In the genomic region with DNA sequence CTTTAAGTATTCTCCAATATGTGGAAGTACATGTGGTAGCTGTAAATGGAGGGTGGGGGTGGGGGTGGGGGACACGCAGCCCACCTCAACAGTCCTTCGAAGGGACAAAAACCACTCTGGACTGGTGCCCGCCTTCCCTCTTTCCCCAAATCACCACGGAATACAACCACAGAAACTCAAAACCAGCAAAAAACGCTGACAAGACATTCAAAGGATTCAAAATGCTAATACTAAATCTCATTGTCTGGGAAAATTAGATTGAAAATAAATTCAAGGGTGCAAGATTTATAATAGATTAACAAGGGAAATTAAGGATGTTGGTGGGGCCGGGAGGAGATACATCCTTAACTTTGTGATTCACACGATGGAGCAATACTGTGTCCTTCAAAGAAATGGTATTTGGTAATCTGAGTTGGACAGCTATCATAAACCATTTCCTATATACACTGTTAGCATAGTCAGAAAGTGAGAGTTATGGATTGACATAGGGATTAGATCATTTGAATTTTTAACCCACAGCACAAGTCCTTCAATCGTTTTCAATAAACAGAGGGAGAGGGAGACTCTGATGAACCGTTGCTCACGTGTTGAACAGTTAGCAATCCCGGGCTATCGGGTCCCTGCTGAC, we compare ENCODE assay signal across 9 cellular contexts. TPM values are rescaled to one million over a fixed set of nuclear protein-coding genes. Genes with fewer than 3 reads are reported as not detected.
DNase-seq lines count a peak whose midpoint lies in the region; ATAC-seq and TF ChIP-seq lines count a peak whose summit lies in the region.
"Had no signal": no experiment of that assay in that cellular context is flagged by ENCODE, and none has a peak within 500 bp of the region (broad histone marks: within the 10 kb centered on the region; RNA-seq: fewer than 3 reads in every experiment).

No MANE protein-coding gene starts in this region.

- ATAC-seq in T-cell (replicated peaks in 1 of 4) (no peak), GM19351 (IDR thresholded peaks at IDR 0.05; ENCODE audit: unreplicated experiment) (no peak)

- H3K9me3 ChIP-seq in skeletal muscle tissue (ENCODE audit: control insufficient read depth in 3 of 3, low read length in 3 of 3) = no peaks in the 10 kb centered on the region

- H3K36me3 ChIP-seq in skeletal muscle tissue (ENCODE audit: control insufficient read depth in 3 of 3, insufficient read depth in 3 of 3, low read length in 3 of 3) = no peaks in the 10 kb centered on the region

- peak overlapping the region; percentile 94 for H3K4me3 ChIP-seq in fibroblast of villous mesenchyme (ENCODE audit: low read depth, low read length)
- peak overlapping the region; percentile 92 to 96 (median 95) for H3K4me3 ChIP-seq in skeletal muscle tissue (ENCODE audit: low read length in 3 of 3)

- CTCF ChIA-PET in T-cell (lab: Charles Lee) = interaction anchor here in 1 of 2 donors (0.6 to 1.0 kb wide), 2 partner anchors 239 to 811 kb away, joined by 3 to 4 read pairs; no protein-coding TSS in a partner anchor

- H3K27me3 Mint-ChIP-seq in T-cell = no peaks in the 10 kb centered on the region

- POLR2A ChIA-PET in T-cell (lab: Charles Lee) = no interaction called here

- peaks cover 7 to 17% (median 17%) of the 10 kb centered on the region in 3 donors for H3K4me1 ChIP-seq in skeletal muscle tissue (ENCODE audit: control insufficient read depth in 3 of 3, insufficient read depth in 3 of 3, low read length in 3 of 3)

- H3K36me3 Mint-ChIP-seq in T-cell = no peaks in the 10 kb centered on the region

- H3K27ac ChIP-seq in skeletal muscle tissue (ENCODE audit: low read depth, low read length) = no peak overlapping the region

- H3K9ac ChIP-seq in skeletal muscle tissue (ENCODE audit: low read depth in 1 of 3, low read length in 3 of 3) = peak overlapping the region in 1 of 3 donors; percentile 93

- peak overlapping the region in 1 of 2 donors; percentile 79 for H3K27ac Mint-ChIP-seq in T-cell

- H3K4me3 Mint-ChIP-seq in T-cell = peak overlapping the region; percentile 91 to 98 (median 94)

- no peak for TF ChIP-seq CTCF in fibroblast of villous mesenchyme (IDR thresholded peaks at IDR 0.05; ENCODE audit: insufficient read depth, low read depth, low read length)

- DNase-seq in NCI-H146 (lab: John Stamatoyannopoulos, UW) (peak; percentile 56), NCI-H146 treated with DMSO at 0.1 percent for 48 hours (lab: John Stamatoyannopoulos, UW; ENCODE audit: unreplicated experiment) (no peak), T-cell (no peak), fibroblast of villous mesenchyme (ENCODE audit: low read depth) (peak; percentile 66), globus pallidus (ENCODE audit: low spot score) (no peak), islet precursor cell (no peak)

- no peaks in the 10 kb centered on the region for H3K27me3 ChIP-seq in skeletal muscle tissue (ENCODE audit: control insufficient read depth in 3 of 3, insufficient read depth in 3 of 3, low read length in 3 of 3)
- H3K27me3 ChIP-seq: foreskin keratinocyte had no signal

- H3K9me3 Mint-ChIP-seq in T-cell = no peaks in the 10 kb centered on the region

- H3K4me1 Mint-ChIP-seq in T-cell = peaks cover 28 to 37% (median 37%) of the 10 kb centered on the region in 3 donors

RNA-seq across cellular contexts. Expression of gene TBC1D22B, which starts 0.8 kb away (rescaled TPM):
- total RNA-seq in T-cell (10 to 100 TPM in 3 of 5 donors, 1 to 10 TPM in 2; 9.5 to 12.6 (median 10.7) TPM), fibroblast of villous mesenchyme (7.1 and 10.8 TPM in 2 replicates), skeletal muscle tissue (3.7 TPM)

RNA-seq across cellular contexts. Expression of gene TMEM217, which starts 1.1 kb away (rescaled TPM):
- 1 to 10 TPM in 1 of 5 donors, under 1 TPM in 4; 0.22 to 1.3 (median 0.49) TPM for total RNA-seq in T-cell
- total RNA-seq in fibroblast of villous mesenchyme = 2.9 and 3.5 TPM in 2 replicates
- total RNA-seq in skeletal muscle tissue = under 0.01 TPM

Comparison
In these comparisons a context has a peak if more than half of its experiments do, and no peak if none do; other contexts are left out.
1. DNase-seq: peak in NCI-H146 (single experiment) and fibroblast of villous mesenchyme (single experiment); none in NCI-H146 treated with DMSO at 0.1 percent for 48 hours (single experiment), T-cell (0 of 34), globus pallidus (single experiment) and islet precursor cell (single experiment).